Comparison of ENCODE assay signal across 30 cellular contexts in the genomic region with DNA sequence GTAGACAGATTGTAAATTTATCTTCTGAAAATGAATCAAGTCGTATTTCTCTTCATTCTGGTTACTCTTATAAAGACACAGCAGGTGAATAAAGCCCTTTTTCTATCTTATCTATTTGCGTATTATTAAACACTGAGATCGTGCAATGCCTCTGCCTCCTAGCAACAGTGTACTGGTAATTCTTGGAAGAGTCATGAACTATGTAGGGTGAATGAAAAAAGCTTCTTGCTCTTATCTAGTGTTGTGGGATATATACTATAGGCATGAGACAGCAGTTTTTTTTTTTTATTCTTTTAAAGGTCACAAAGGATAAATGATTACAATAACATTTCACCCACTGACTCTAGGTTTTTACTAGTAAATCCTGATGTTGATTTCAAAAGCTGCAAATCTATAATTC.
"Had no signal": no experiment of that assay in that cellular context is flagged by ENCODE, and none has a peak within 500 bp of the region (broad histone marks: within the 10 kb centered on the region; RNA-seq: fewer than 3 reads in every experiment).

No MANE protein-coding gene starts in this region.

- H3K9me3 Mint-ChIP-seq: naive thymus-derived CD4-positive, alpha-beta T cell; stimulated activated effector memory CD8-positive, alpha-beta T cell treated with anti-CD3 and anti-CD28 coated beads, Interleukin-12 subunit alpha, Interleukin-12 subunit beta, amount 100 ng/mL, for 72 hours had no signal

- H3K9me3 ChIP-seq: esophagus muscularis mucosa, ovary, psoas muscle, sigmoid colon, stomach, thyroid gland, vagina had no signal

- H3K36me3 ChIP-seq: esophagus muscularis mucosa, gastroesophageal sphincter, heart left ventricle, ovary, sigmoid colon, stomach, thyroid gland, vagina had no signal

- H3K79me2 ChIP-seq: hepatocyte had no signal

- H2AFZ ChIP-seq: hepatocyte had no signal

- H3K27ac ChIP-seq: dorsolateral prefrontal cortex, epithelial cell of prostate, esophagus muscularis mucosa, foreskin keratinocyte, gastroesophageal sphincter, heart left ventricle, hepatocyte, ovary, psoas muscle, sigmoid colon, stomach, thyroid gland, vagina had no signal

- DNase-seq: dorsolateral prefrontal cortex; effector CD4-positive, alpha-beta T cell; endodermal cell; foreskin keratinocyte; heart left ventricle; islet precursor cell; kidney glomerular epithelial cell; mesenchymal stem cell; midbrain; naive thymus-derived CD4-positive, alpha-beta T cell; nephron progenitor cell; occipital lobe; ovary; posterior cingulate gyrus; psoas muscle; right cardiac atrium; sigmoid colon; stimulated activated CD4-positive, alpha-beta T cell treated with anti-CD3 and anti-CD28 coated beads, Interleukin-2, amount 100 ng/mL, for 24 hours; stimulated activated CD4-positive, alpha-beta T cell treated with anti-CD3 and anti-CD28 coated beads, Interleukin-4, amount 100 ng/mL, for 24 hours; stimulated activated naive CD4-positive, alpha-beta T cell treated with Interleukin-2 at 50 U/mL for 16 hours; stomach; thyroid gland; trophoblast cell had no signal

- H3K36me3 Mint-ChIP-seq: naive thymus-derived CD4-positive, alpha-beta T cell; stimulated activated effector memory CD8-positive, alpha-beta T cell treated with anti-CD3 and anti-CD28 coated beads, Interleukin-12 subunit alpha, Interleukin-12 subunit beta, amount 100 ng/mL, for 72 hours had no signal

- H3K4me2 ChIP-seq: hepatocyte had no signal

- H3K4me1 ChIP-seq: foreskin keratinocyte, psoas muscle, thyroid gland, vagina had no signal

- ATAC-seq: foreskin keratinocyte; gastroesophageal sphincter; heart left ventricle; left lobe of liver; naive thymus-derived CD4-positive, alpha-beta T cell; psoas muscle; right cardiac atrium; stimulated activated effector memory CD8-positive, alpha-beta T cell treated with anti-CD3 and anti-CD28 coated beads, Interleukin-12 subunit alpha, Interleukin-12 subunit beta, amount 100 ng/mL, for 72 hours had no signal

- H3K4me3 Mint-ChIP-seq: endodermal cell; naive thymus-derived CD4-positive, alpha-beta T cell; nephron progenitor cell; stimulated activated effector memory CD8-positive, alpha-beta T cell treated with anti-CD3 and anti-CD28 coated beads, Interleukin-12 subunit alpha, Interleukin-12 subunit beta, amount 100 ng/mL, for 72 hours had no signal

- H3K4me1 Mint-ChIP-seq: naive thymus-derived CD4-positive, alpha-beta T cell; stimulated activated effector memory CD8-positive, alpha-beta T cell treated with anti-CD3 and anti-CD28 coated beads, Interleukin-12 subunit alpha, Interleukin-12 subunit beta, amount 100 ng/mL, for 72 hours had no signal

- H3K27ac Mint-ChIP-seq: endodermal cell; naive thymus-derived CD4-positive, alpha-beta T cell; nephron progenitor cell; stimulated activated effector memory CD8-positive, alpha-beta T cell treated with anti-CD3 and anti-CD28 coated beads, Interleukin-12 subunit alpha, Interleukin-12 subunit beta, amount 100 ng/mL, for 72 hours had no signal

- H3K27me3 ChIP-seq: dorsolateral prefrontal cortex, esophagus muscularis mucosa, gastroesophageal sphincter, heart left ventricle, hepatocyte, ovary, sigmoid colon, stomach, thyroid gland, vagina had no signal

- H3K4me3 ChIP-seq: dorsolateral prefrontal cortex, esophagus muscularis mucosa, gastroesophageal sphincter, heart left ventricle, hepatocyte, ovary, psoas muscle, sigmoid colon, stomach, thyroid gland, vagina had no signal
